In genomic region chr18:63407734-63408133, GRCh38 we compare ENCODE assay signal across 28 cellular contexts. TPM values are rescaled to one million over a fixed set of nuclear protein-coding genes. Genes with fewer than 3 reads are reported as not detected.
DNase-seq lines count a peak whose midpoint lies in the region; ATAC-seq, FAIRE-seq and TF ChIP-seq lines count a peak whose summit lies in the region.
"Had no signal": no experiment of that assay in that cellular context is flagged by ENCODE, and none has a peak within 500 bp of the region (broad histone marks: within the 10 kb centered on the region; RNA-seq: fewer than 3 reads in every experiment).

No MANE protein-coding gene starts in this region.

- no peaks in the 10 kb centered on the region for H3K27me3 Mint-ChIP-seq in CD4-positive, alpha-beta memory T cell
- no peaks in the 10 kb centered on the region for H3K27me3 Mint-ChIP-seq in H9 (ENCODE audit: low read depth)
- H3K27me3 Mint-ChIP-seq: activated naive CD4-positive, alpha-beta T cell treated with anti-CD3 and anti-CD28 coated beads, Interleukin-2, amount 50 U/mL, for 24 hours; stimulated activated memory B cell treated with anti-CD40 and anti-IgM and Interleukin-4, amounts not matched to agents 10 μg/mL and 1 μg/mL and 100 μg/mL, for 72 hours had no signal

- H3K27me3 ChIP-seq in CD4-positive, alpha-beta memory T cell (ENCODE audit: insufficient read depth, low read length), result no peaks in the 10 kb centered on the region
- no peaks in the 10 kb centered on the region for H3K27me3 ChIP-seq in H9 (ENCODE audit: insufficient read depth, low read length)
- H3K27me3 ChIP-seq in mammary epithelial cell (ENCODE audit: insufficient read depth, low read length), result no peaks in the 10 kb centered on the region
- H3K27me3 ChIP-seq in HepG2 (ENCODE audit: control insufficient read depth in 1 of 2, insufficient read depth in 2 of 2, low read length in 2 of 2), result no peaks in the 10 kb centered on the region
- H3K27me3 ChIP-seq: BLaER1 treated with 17β-estradiol and CSF1 and Interleukin-3, amounts not matched to agents 10 nM and 100 nM; cardiac muscle cell; colonic mucosa; heart right ventricle had no signal

- DNase-seq in CD4-positive, alpha-beta memory T cell, result no peak
- DNase-seq in H9, result no peak
- peak; percentile 29 for DNase-seq in mammary epithelial cell
- DNase-seq in HepG2 (ENCODE audit: low spot score), result no peak
- DNase-seq in foreskin melanocyte, result no peak
- DNase-seq in NCI-H1436 treated with DMSO at 0.1 percent for 48 hours (lab: John Stamatoyannopoulos, UW), result no peak
- DNase-seq: activated CD8-positive, alpha-beta memory T cell treated with anti-CD3 and anti-CD28 coated beads, Interleukin-2, amount 50 U/mL, for 4 hours; aorta; colonic mucosa; COR-L47; effector CD8-positive, alpha-beta T cell; erythroblast; H7; heart right ventricle; kidney glomerular epithelial cell; NCI-H1694; NCI-H446; nephron progenitor cell; substantia nigra; trophoblast cell; WERI-Rb-1 had no signal

- H3K9me3 Mint-ChIP-seq in CD4-positive, alpha-beta memory T cell, result no peaks in the 10 kb centered on the region
- H3K9me3 Mint-ChIP-seq in H9, result no peaks in the 10 kb centered on the region
- H3K9me3 Mint-ChIP-seq: activated naive CD4-positive, alpha-beta T cell treated with anti-CD3 and anti-CD28 coated beads, Interleukin-2, amount 50 U/mL, for 24 hours; nephron progenitor cell; stimulated activated memory B cell treated with anti-CD40 and anti-IgM and Interleukin-4, amounts not matched to agents 10 μg/mL and 1 μg/mL and 100 μg/mL, for 72 hours had no signal

- TF ChIP-seq RAD21 in HepG2 (CRISPR knock-in tag; IDR thresholded peaks at IDR 0.05), result no peak

- H3K4me3 ChIP-seq in CD4-positive, alpha-beta memory T cell (ENCODE audit: low read length in 2 of 2), result no peak overlapping the region
- no peak overlapping the region for H3K4me3 ChIP-seq in mammary epithelial cell (replicated peaks in 1 of 3; ENCODE audit: insufficient read depth in 1 of 3, low read depth in 2 of 3, low read length in 3 of 3)
- no peak overlapping the region for H3K4me3 ChIP-seq in HepG2 (replicated peaks in 1 of 3; ENCODE audit: insufficient read depth in 1 of 3, low read depth in 2 of 3, low read length in 3 of 3)
- H3K4me3 ChIP-seq: BLaER1 treated with 17β-estradiol and CSF1 and Interleukin-3, amounts not matched to agents 10 nM and 100 nM; cardiac muscle cell; colonic mucosa; heart right ventricle had no signal

- no peak overlapping the region for H2BK120ac ChIP-seq in H9 (ENCODE audit: low read depth, low read length, poor library complexity, severe bottlenecking)

- H3K4me1 Mint-ChIP-seq in CD4-positive, alpha-beta memory T cell, result peaks cover 31 to 36% (median 34%) of the 10 kb centered on the region in 4 donors
- H3K4me1 Mint-ChIP-seq in H9, result peaks cover 9 to 12% of the 10 kb centered on the region in 2 experiments
- H3K4me1 Mint-ChIP-seq: nephron progenitor cell had no signal

- H3K36me3 Mint-ChIP-seq in CD4-positive, alpha-beta memory T cell, result peaks cover 50 to 65% of the 10 kb centered on the region in 2 donors
- H3K36me3 Mint-ChIP-seq in H9 (ENCODE audit: insufficient read depth in 1 of 3, low read depth in 3 of 3), result peaks cover 2 to 61% (median 36%) of the 10 kb centered on the region in 3 experiments; a peak in 6 of 7 replicates

- no peak overlapping the region for H3K18ac ChIP-seq in H9 (ENCODE audit: insufficient read length, low read depth, low read length)

- TF ChIP-seq EP300 in HepG2 (IDR thresholded peaks at IDR 0.05; ENCODE audit: low read depth in 2 of 2, low read length in 2 of 2) (no peak), HepG2 (CRISPR knock-in tag; IDR thresholded peaks at IDR 0.05; ENCODE audit: borderline replicate concordance) (no peak)

- H3K23me2 ChIP-seq in H9 (ENCODE audit: insufficient read length, low read depth, low read length, poor library complexity, severe bottlenecking), result no peaks in the 10 kb centered on the region

- H4K20me1 ChIP-seq in H9 (ENCODE audit: control insufficient read depth, insufficient read depth, insufficient read length) (no peaks in the 10 kb centered on the region), mammary epithelial cell (ENCODE audit: insufficient read depth, low read length) (no peaks in the 10 kb centered on the region), HepG2 (ENCODE audit: insufficient read depth, low read length) (no peaks in the 10 kb centered on the region)

- H3K27ac ChIP-seq in CD4-positive, alpha-beta memory T cell (ENCODE audit: low read depth, low read length), result no peak overlapping the region
- H3K27ac ChIP-seq in H9 (ENCODE audit: insufficient read length, low read depth, low read length) (no peak overlapping the region), mammary epithelial cell (ENCODE audit: insufficient read depth, low read depth, low read length) (peak overlapping the region; percentile 19), HepG2 (ENCODE audit: extremely low read length, insufficient read depth, low read length) (no peak overlapping the region)
- H3K27ac ChIP-seq: BLaER1 treated with 17β-estradiol and CSF1 and Interleukin-3, amounts not matched to agents 10 nM and 100 nM; cardiac muscle cell; colonic mucosa; WERI-Rb-1 had no signal

- no peak overlapping the region for H2AFZ ChIP-seq in H9 (ENCODE audit: low read length)
- H2AFZ ChIP-seq in mammary epithelial cell (ENCODE audit: low read depth, low read length), result no peak overlapping the region
- no peak overlapping the region for H2AFZ ChIP-seq in HepG2 (ENCODE audit: low read length)

- H4K91ac ChIP-seq in H9 (ENCODE audit: insufficient read length, low read depth, low read length), result no peak overlapping the region

- H3K56ac ChIP-seq in H9 (ENCODE audit: insufficient read length, low read depth, low read length), result no peak overlapping the region

- intact Hi-C loops in CD4-positive, alpha-beta memory T cell (cut with micrococcal nuclease), result no loop called here
- intact Hi-C loops in mammary epithelial cell (cut with micrococcal nuclease) (no loop called here), HepG2 (cut with micrococcal nuclease; ENCODE audit: unreplicated experiment) (no loop called here)

- no peak overlapping the region for H4K8ac ChIP-seq in H9 (replicated peaks; ENCODE audit: insufficient read length, low read depth, low read length)

- no peak overlapping the region for H3K4me2 ChIP-seq in H9 (ENCODE audit: insufficient read depth, insufficient read length, low read length)
- H3K4me2 ChIP-seq in mammary epithelial cell (ENCODE audit: insufficient read depth, low read depth, low read length), result no peak overlapping the region
- H3K4me2 ChIP-seq in HepG2 (ENCODE audit: low read depth, low read length), result no peak overlapping the region
- H3K4me2 ChIP-seq: BLaER1 treated with 17β-estradiol and CSF1 and Interleukin-3, amounts not matched to agents 10 nM and 100 nM had no signal

- CTCF ChIA-PET in CD4-positive, alpha-beta memory T cell (lab: Charles Lee; ENCODE audit: partially characterized antibody), result interaction anchor here (2.0 kb wide), 1 partner anchor 24 kb away, joined by 5 read pairs; no protein-coding TSS in a partner anchor
- CTCF ChIA-PET in mammary epithelial cell (lab: Charles Lee; ENCODE audit: low non-redundant PET), result no interaction called here
- CTCF ChIA-PET in HepG2 (lab: Yijun Ruan, JAX; ENCODE audit: low intra/inter-chr PET ratio, low total read pairs), result no interaction called here

- POLR2A ChIA-PET in CD4-positive, alpha-beta memory T cell (lab: Charles Lee; ENCODE audit: partially characterized antibody), result interaction anchor here (5.2 kb wide), 1 partner anchor 14 kb away, joined by 38 read pairs; the partner anchor contains the start of gene VPS4B
- POLR2A ChIA-PET in HepG2 (lab: Yijun Ruan, JAX), result no interaction called here

- H3K9me3 ChIP-seq in CD4-positive, alpha-beta memory T cell (ENCODE audit: control insufficient read depth in 1 of 2, low read length in 2 of 2), result no peaks in the 10 kb centered on the region
- H3K9me3 ChIP-seq in H9 (ENCODE audit: control insufficient read depth, low read depth, low read length) (no peaks in the 10 kb centered on the region), mammary epithelial cell (replicated peaks; ENCODE audit: insufficient read depth, low read length) (no peaks in the 10 kb centered on the region), HepG2 (ENCODE audit: low read length) (no peaks in the 10 kb centered on the region)
- H3K9me3 ChIP-seq: BLaER1 treated with 17β-estradiol and CSF1 and Interleukin-3, amounts not matched to agents 10 nM and 100 nM; colonic mucosa; heart right ventricle had no signal

- H3T11ph ChIP-seq in H9 (ENCODE audit: low read length), result no peak overlapping the region

- TF ChIP-seq POLR2A in HepG2 (IDR thresholded peaks at IDR 0.05; ENCODE audit: insufficient read depth in 1 of 2, low read depth in 2 of 2, low read length in 2 of 2), result no peak

- H3K4me3 Mint-ChIP-seq in CD4-positive, alpha-beta memory T cell, result no peak overlapping the region
- H3K4me3 Mint-ChIP-seq in H9, result no peak overlapping the region
- H3K4me3 Mint-ChIP-seq: activated naive CD4-positive, alpha-beta T cell treated with anti-CD3 and anti-CD28 coated beads, Interleukin-2, amount 50 U/mL, for 24 hours; nephron progenitor cell; stimulated activated memory B cell treated with anti-CD40 and anti-IgM and Interleukin-4, amounts not matched to agents 10 μg/mL and 1 μg/mL and 100 μg/mL, for 72 hours had no signal

- dilution Hi-C loops in mammary epithelial cell (cut with HindIII; ENCODE audit: low sequenced_read_pairs), result loop anchor here (5.0 kb wide), 1 partner anchor 40 kb away; the partner anchor contains the start of gene KDSR

- no peaks in the 10 kb centered on the region for H3K79me1 ChIP-seq in H9 (ENCODE audit: insufficient read depth, low read depth, low read length, poor library complexity, severe bottlenecking)

- no peak for ATAC-seq in HepG2
- ATAC-seq in GM19395 (IDR thresholded peaks at IDR 0.05; ENCODE audit: unreplicated experiment), result no peak
- ATAC-seq: heart right ventricle; stimulated activated memory B cell treated with anti-CD40 and anti-IgM and Interleukin-4, amounts not matched to agents 10 μg/mL and 1 μg/mL and 100 μg/mL, for 72 hours had no signal

- H2AK5ac ChIP-seq in H9 (ENCODE audit: insufficient read length, low read length), result no peak overlapping the region

- H3K9ac ChIP-seq in H9 (ENCODE audit: extremely low read depth, insufficient read length, low read length) (no peak overlapping the region), mammary epithelial cell (ENCODE audit: insufficient read depth, low read length) (no peak overlapping the region), HepG2 (ENCODE audit: insufficient read depth, low read depth, low read length) (no peak overlapping the region)
- H3K9ac ChIP-seq: BLaER1 treated with 17β-estradiol and CSF1 and Interleukin-3, amounts not matched to agents 10 nM and 100 nM had no signal

- H3K4me1 ChIP-seq in CD4-positive, alpha-beta memory T cell (ENCODE audit: insufficient read depth, low read length), result peaks cover 37% of the 10 kb centered on the region
- H3K4me1 ChIP-seq in H9 (ENCODE audit: insufficient read depth, low read length) (no peaks in the 10 kb centered on the region), mammary epithelial cell (ENCODE audit: insufficient read depth, low read length) (peaks cover 42% of the 10 kb centered on the region), HepG2 (ENCODE audit: insufficient read depth, low read length) (peaks cover 28% of the 10 kb centered on the region)

- H2BK15ac ChIP-seq in H9 (ENCODE audit: low read depth, low read length), result no peak overlapping the region

- no peak overlapping the region for H2BK5ac ChIP-seq in H9 (ENCODE audit: insufficient read length, low read length)

- H2BK20ac ChIP-seq in H9 (ENCODE audit: low read depth, low read length, poor library complexity, severe bottlenecking), result no peak overlapping the region

- H4K5ac ChIP-seq in H9 (ENCODE audit: insufficient read length, low read depth, low read length), result no peak overlapping the region

- no CpG with 5 or more reads among the region's 1 CpG for WGBS in H9 (ENCODE audit: extremely low coverage, insufficient read length, low lambda C conversion rate)
- WGBS in mammary epithelial cell (ENCODE audit: low coverage, missing lambda C conversion rate), result 100% methylated on average over 1 of the region's 1 CpG
- WGBS in HepG2 (ENCODE audit: low lambda C conversion rate), result 28% methylated on average over 1 of the region's 1 CpG

- no peak overlapping the region for H3K4ac ChIP-seq in H9 (ENCODE audit: low read depth, low read length)

- H3K23ac ChIP-seq in H9 (ENCODE audit: insufficient read length, low read depth, low read length), result no peak overlapping the region

- no peaks in the 10 kb centered on the region for H3K79me2 ChIP-seq in H9 (ENCODE audit: insufficient read depth, low read length)
- peaks cover 72% of the 10 kb centered on the region for H3K79me2 ChIP-seq in mammary epithelial cell (ENCODE audit: insufficient read depth, low read length)
- peaks cover 6% of the 10 kb centered on the region for H3K79me2 ChIP-seq in HepG2 (ENCODE audit: insufficient read depth, low read length)

- peak overlapping the region in 4 of 7 donors; percentile 12 to 88 (median 50) for H3K27ac Mint-ChIP-seq in CD4-positive, alpha-beta memory T cell
- H3K27ac Mint-ChIP-seq in H9, result peak overlapping the region in 2 of 3 experiments; percentile 53 to 78; a peak in 4 of 7 replicates
- H3K27ac Mint-ChIP-seq: nephron progenitor cell; stimulated activated memory B cell treated with anti-CD40 and anti-IgM and Interleukin-4, amounts not matched to agents 10 μg/mL and 1 μg/mL and 100 μg/mL, for 72 hours had no signal

- in situ Hi-C loops in mammary epithelial cell (cut with MboI; ENCODE audit: low sequenced_read_pairs in 2 of 2) (no loop called here), HepG2 (cut with HindIII; ENCODE audit: extremely low pct_ligation_motif_present, low pct_unique_long_range_greater_than_20kb) (no loop called here)

- H3K14ac ChIP-seq in H9 (ENCODE audit: insufficient read depth, low read length), result no peak overlapping the region

- BruUV-seq in mammary epithelial cell (replicated peaks; lab: Mats Ljungman, UMichigan) (no TSS peak), HepG2 (replicated peaks; lab: Mats Ljungman, UMichigan) (no TSS peak)

- no peak for FAIRE-seq in HepG2 (lab: Jason Lieb, UNC)
- FAIRE-seq: GM12891, RCC 7860 had no signal

- H2BK12ac ChIP-seq in H9 (ENCODE audit: insufficient read length, low read depth, low read length), result no peak overlapping the region

- H3K36me3 ChIP-seq in CD4-positive, alpha-beta memory T cell (ENCODE audit: insufficient read depth, low read length), result peaks cover 41% of the 10 kb centered on the region
- H3K36me3 ChIP-seq in mammary epithelial cell (ENCODE audit: insufficient read depth, low read length) (peaks cover 33% of the 10 kb centered on the region), HepG2 (replicated peaks in 1 of 2; ENCODE audit: control insufficient read depth in 1 of 2, insufficient read depth in 2 of 2, low read length in 2 of 2) (peaks cover 11 to 61% of the 10 kb centered on the region in 2 experiments)

- no peak for TF ChIP-seq CTCF in H9 (conservative IDR thresholded peaks at IDR 0.05)
- no peak for TF ChIP-seq CTCF in mammary epithelial cell (conservative IDR thresholded peaks at IDR 0.05 in 1 of 2, IDR thresholded peaks at IDR 0.05 in 1 of 2; ENCODE audit: extremely low read depth in 1 of 2, insufficient read depth in 1 of 2, low read depth in 1 of 2, low read length in 2 of 2)
- TF ChIP-seq CTCF in HepG2 (CRISPR knock-in tag; IDR thresholded peaks at IDR 0.05), result no peak

RNA-seq across cellular contexts. Expression of gene VPS4B, which starts 14.5 kb away (rescaled TPM):
- 10 to 100 TPM; 93.0 to 94.9 TPM for total RNA-seq in CD4-positive, alpha-beta memory T cell
- 10 to 100 TPM; 48.0 to 65.4 TPM for polyA plus RNA-seq in CD4-positive, alpha-beta memory T cell
- total RNA-seq in H9 (2021) (54.4 and 60.2 TPM in 2 replicates), mammary epithelial cell (10 to 100 TPM; 60.8 to 94.4 TPM), HepG2 (2016; rRNA removed; fragmentation: Illumina TruSeq; extraction: Trizol) (25.9 and 38.3 TPM in 2 replicates)
- polyA plus RNA-seq in mammary epithelial cell (31.0 TPM), HepG2 (2011; rRNA removed) (11.7 and 12.8 TPM in 2 replicates)
- polyA minus RNA-seq in mammary epithelial cell, result 30.0 TPM
- total RNA-seq in HepG2 (2016; cell fraction: cytosol; rRNA removed; fragmentation: Illumina TruSeq; extraction: Trizol; ENCODE audit: low read depth), result 2.2 TPM in 2 replicates
- total RNA-seq in HepG2 (2016; cell fraction: insoluble cytoplasmic fraction; rRNA removed; fragmentation: Illumina TruSeq; extraction: Trizol), result 28.6 and 39.0 TPM in 2 replicates
- 7.0 and 9.1 TPM in 2 replicates for total RNA-seq in HepG2 (2016; cell fraction: membrane; rRNA removed; fragmentation: Illumina TruSeq; extraction: Trizol)
- total RNA-seq in HepG2 (2016; cell fraction: nucleus; rRNA removed; fragmentation: Illumina TruSeq; extraction: Trizol), result 17.0 and 25.2 TPM in 2 replicates
- polyA plus RNA-seq in HepG2 (2011; cell fraction: cytosol; rRNA removed), result 7.0 and 9.7 TPM in 2 replicates
- 3.3 and 4.4 TPM in 2 replicates for polyA plus RNA-seq in HepG2 (2011; cell fraction: nucleus; rRNA removed)
- 20.2 and 20.4 TPM in 2 replicates for polyA plus RNA-seq in HepG2 (2012)
- 0.92 and 1.0 TPM in 2 replicates for polyA plus RNA-seq in HepG2 (2016; cell fraction: cytosol; fragmentation: Illumina TruSeq; extraction: Trizol; ENCODE audit: low read depth)
- polyA plus RNA-seq in HepG2 (2016; cell fraction: insoluble cytoplasmic fraction; fragmentation: Illumina TruSeq; extraction: Trizol; ENCODE audit: low read depth), result 29.8 and 30.0 TPM in 2 replicates
- polyA plus RNA-seq in HepG2 (2016; cell fraction: membrane; fragmentation: Illumina TruSeq; extraction: Trizol; ENCODE audit: low read depth), result 3.6 and 3.7 TPM in 2 replicates
- polyA plus RNA-seq in HepG2 (2016; cell fraction: nucleus; fragmentation: Illumina TruSeq; extraction: Trizol; ENCODE audit: insufficient read depth, low read depth), result 15.7 and 17.2 TPM in 2 replicates
- polyA minus RNA-seq in HepG2 (2011; rRNA and poly(A)+ RNA removed; ENCODE audit: low replicate concordance), result 30.2 and 30.7 TPM in 2 replicates
- 12.1 and 16.9 TPM in 2 replicates for polyA minus RNA-seq in HepG2 (2011; cell fraction: cytosol; rRNA and poly(A)+ RNA removed)
- polyA minus RNA-seq in HepG2 (2011; cell fraction: nucleus; rRNA and poly(A)+ RNA removed), result 27.9 and 33.8 TPM in 2 replicates

RNA-seq across cellular contexts. Expression of gene KDSR, which starts 40.7 kb away (rescaled TPM):
- total RNA-seq in CD4-positive, alpha-beta memory T cell, result 10 to 100 TPM; 59.4 to 61.7 TPM
- polyA plus RNA-seq in CD4-positive, alpha-beta memory T cell, result 100 to 1,000 TPM; 108 to 134 TPM
- total RNA-seq in H9 (2021) (50.0 and 58.5 TPM in 2 replicates), mammary epithelial cell (100 to 1,000 TPM in 1 of 2 donors, 10 to 100 TPM in 1; 65.7 to 101 TPM), HepG2 (2016; rRNA removed; fragmentation: Illumina TruSeq; extraction: Trizol) (8.2 and 10.4 TPM in 2 replicates)
- polyA plus RNA-seq in mammary epithelial cell (61.5 TPM), HepG2 (2011; rRNA removed) (20.9 and 25.7 TPM in 2 replicates)
- 126 TPM for polyA minus RNA-seq in mammary epithelial cell
- 7.1 and 9.1 TPM in 2 replicates for total RNA-seq in HepG2 (2016; cell fraction: cytosol; rRNA removed; fragmentation: Illumina TruSeq; extraction: Trizol; ENCODE audit: low read depth)
- total RNA-seq in HepG2 (2016; cell fraction: insoluble cytoplasmic fraction; rRNA removed; fragmentation: Illumina TruSeq; extraction: Trizol), result 6.9 and 13.0 TPM in 2 replicates
- total RNA-seq in HepG2 (2016; cell fraction: membrane; rRNA removed; fragmentation: Illumina TruSeq; extraction: Trizol), result 13.6 and 14.7 TPM in 2 replicates
- total RNA-seq in HepG2 (2016; cell fraction: nucleus; rRNA removed; fragmentation: Illumina TruSeq; extraction: Trizol), result 14.2 and 17.9 TPM in 2 replicates
- polyA plus RNA-seq in HepG2 (2011; cell fraction: cytosol; rRNA removed), result 11.8 and 16.5 TPM in 2 replicates
- 16.8 and 19.6 TPM in 2 replicates for polyA plus RNA-seq in HepG2 (2011; cell fraction: nucleus; rRNA removed)
- polyA plus RNA-seq in HepG2 (2012), result 20.1 and 21.7 TPM in 2 replicates
- polyA plus RNA-seq in HepG2 (2016; cell fraction: cytosol; fragmentation: Illumina TruSeq; extraction: Trizol; ENCODE audit: low read depth), result 5.0 and 5.8 TPM in 2 replicates
- polyA plus RNA-seq in HepG2 (2016; cell fraction: insoluble cytoplasmic fraction; fragmentation: Illumina TruSeq; extraction: Trizol; ENCODE audit: low read depth), result 7.7 and 9.5 TPM in 2 replicates
- 9.8 and 10.3 TPM in 2 replicates for polyA plus RNA-seq in HepG2 (2016; cell fraction: membrane; fragmentation: Illumina TruSeq; extraction: Trizol; ENCODE audit: low read depth)
- 21.4 and 23.5 TPM in 2 replicates for polyA plus RNA-seq in HepG2 (2016; cell fraction: nucleus; fragmentation: Illumina TruSeq; extraction: Trizol; ENCODE audit: insufficient read depth, low read depth)
- polyA minus RNA-seq in HepG2 (2011; rRNA and poly(A)+ RNA removed; ENCODE audit: low replicate concordance), result 39.0 and 91.7 TPM in 2 replicates
- polyA minus RNA-seq in HepG2 (2011; cell fraction: cytosol; rRNA and poly(A)+ RNA removed), result 16.5 and 24.3 TPM in 2 replicates
- polyA minus RNA-seq in HepG2 (2011; cell fraction: nucleus; rRNA and poly(A)+ RNA removed), result 70.9 and 73.0 TPM in 2 replicates
